8 cellular contexts compared by ENCODE assay signal in the genomic region with DNA sequence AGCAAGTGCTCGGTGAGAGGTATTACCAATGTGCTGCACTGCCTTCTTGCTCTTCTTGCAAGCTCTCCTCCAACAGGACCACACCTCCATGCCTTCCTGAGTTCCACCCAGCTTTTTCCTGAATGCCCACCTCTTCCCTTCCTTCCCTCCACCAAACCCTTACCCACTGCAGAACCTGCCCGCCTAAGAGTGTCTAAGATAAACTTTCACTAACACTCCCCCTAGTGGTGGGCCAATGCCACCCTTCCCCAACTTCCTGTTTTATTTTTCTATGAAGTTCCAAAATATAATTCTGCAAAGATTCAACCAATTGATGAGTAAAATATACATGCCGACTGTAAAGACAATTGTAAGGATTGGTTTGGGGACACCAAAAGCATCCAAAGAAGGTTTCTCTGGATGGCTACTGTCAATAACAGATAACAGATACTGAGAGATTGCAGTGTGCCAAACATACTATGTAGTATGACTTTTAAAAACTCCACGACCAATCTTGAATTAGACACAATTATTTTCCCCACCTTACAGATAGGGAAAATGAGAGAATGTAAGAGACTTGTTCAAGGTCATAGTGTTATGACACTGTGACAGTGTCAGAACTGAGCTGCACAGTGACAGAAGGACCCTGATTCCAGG. TPM values are rescaled to one million over a fixed set of nuclear protein-coding genes. Genes with fewer than 3 reads are reported as not detected.
DNase-seq lines count a peak whose midpoint lies in the region; ATAC-seq, FAIRE-seq and TF ChIP-seq lines count a peak whose summit lies in the region.

No MANE protein-coding gene starts in this region.

- no peaks in the 10 kb centered on the region for H3K36me3 Mint-ChIP-seq in activated CD8-positive, alpha-beta T cell treated with anti-CD3 and anti-CD28 coated beads for 36 hours (ENCODE audit: low read depth)
- H3K36me3 Mint-ChIP-seq in nephron (ENCODE audit: low read depth): no peaks in the 10 kb centered on the region

- H3K4me2 ChIP-seq in endothelial cell of umbilical vein (ENCODE audit: insufficient read depth, low read length): no peak overlapping the region

- DNase-seq in G401 (ENCODE audit: low spot score): peak; percentile 23
- DNase-seq in HFF-Myc (ENCODE audit: extremely low read depth, low read depth): no peak
- peak; percentile 17 for DNase-seq in NCI-H526 treated with DMSO at 0.1 percent for 48 hours (lab: John Stamatoyannopoulos, UW)
- peak; percentile 65 for DNase-seq in activated CD8-positive, alpha-beta T cell treated with anti-CD3 and anti-CD28 coated beads for 36 hours
- DNase-seq in endothelial cell of umbilical vein (ENCODE audit: low read depth, low spot score): peak; percentile 38
- peak in 1 of 2 donors; percentile 60 for DNase-seq in tibial nerve (ENCODE audit: low spot score in 2 of 2)

- H3K27ac ChIP-seq in endothelial cell of umbilical vein (ENCODE audit: insufficient read depth, low read depth, low read length) (no peak overlapping the region), tibial nerve (peak overlapping the region in 1 of 4 donors; percentile 4)

- no peaks in the 10 kb centered on the region for H3K9me3 Mint-ChIP-seq in activated CD8-positive, alpha-beta T cell treated with anti-CD3 and anti-CD28 coated beads for 36 hours
- peaks cover 8% of the 10 kb centered on the region for H3K9me3 Mint-ChIP-seq in nephron

- peaks cover 13% of the 10 kb centered on the region for H3K27me3 Mint-ChIP-seq in activated CD8-positive, alpha-beta T cell treated with anti-CD3 and anti-CD28 coated beads for 36 hours
- peaks cover 17% of the 10 kb centered on the region for H3K27me3 Mint-ChIP-seq in nephron (ENCODE audit: low read depth)

- ATAC-seq in activated CD8-positive, alpha-beta T cell treated with anti-CD3 and anti-CD28 coated beads for 36 hours: peak; percentile 64
- ATAC-seq in GM18867 (IDR thresholded peaks at IDR 0.05; ENCODE audit: unreplicated experiment): no peak

- H3K36me3 ChIP-seq in endothelial cell of umbilical vein (ENCODE audit: control insufficient read depth in 2 of 2, extremely low read depth in 1 of 2, insufficient read depth in 2 of 2, low read length in 2 of 2) (no peaks in the 10 kb centered on the region), tibial nerve (no peaks in the 10 kb centered on the region)

- intact Hi-C loops in activated CD8-positive, alpha-beta T cell treated with anti-CD3 and anti-CD28 coated beads for 36 hours (cut with micrococcal nuclease): loop anchor here (5.0 kb wide), 1 partner anchor 57 kb away; no protein-coding TSS in a partner anchor
- intact Hi-C loops in endothelial cell of umbilical vein (cut with micrococcal nuclease): loop anchor here (1.0 kb wide), 4 partner anchors 29 to 275 kb away; no protein-coding TSS in a partner anchor

- peaks cover 2% of the 10 kb centered on the region for H3K4me1 Mint-ChIP-seq in activated CD8-positive, alpha-beta T cell treated with anti-CD3 and anti-CD28 coated beads for 36 hours (ENCODE audit: low read depth)
- H3K4me1 Mint-ChIP-seq in nephron: peaks cover 5% of the 10 kb centered on the region

- POLR2A ChIA-PET in activated CD8-positive, alpha-beta T cell treated with anti-CD3 and anti-CD28 coated beads for 36 hours (lab: Charles Lee): no interaction called here
- POLR2A ChIA-PET in endothelial cell of umbilical vein (lab: Charles Lee): no interaction called here

- H2AFZ ChIP-seq in endothelial cell of umbilical vein (ENCODE audit: low read depth, low read length): peak overlapping the region; percentile 44

- in situ Hi-C loops in G401 (cut with HindIII; ENCODE audit: low sequenced_read_pairs): no loop called here

- no TSS peak for BruUV-seq in endothelial cell of umbilical vein (replicated peaks; lab: Mats Ljungman, UMichigan)

- H3K9me1 ChIP-seq in endothelial cell of umbilical vein (replicated peaks; ENCODE audit: control insufficient read depth, extremely low read depth, insufficient read depth, low read length): no peaks in the 10 kb centered on the region

- TF ChIP-seq CTCF in HFF-Myc (IDR thresholded peaks at IDR 0.05; ENCODE audit: low read depth, low read length, missing control alignments): peak; percentile 90
- peak; percentile 95 for TF ChIP-seq CTCF in activated CD8-positive, alpha-beta T cell treated with anti-CD3 and anti-CD28 coated beads for 36 hours (IDR thresholded peaks at IDR 0.05)
- TF ChIP-seq CTCF in endothelial cell of umbilical vein (IDR thresholded peaks at IDR 0.05; ENCODE audit: extremely low read depth in 1 of 2, insufficient read depth in 1 of 2, low read depth in 1 of 2, low read length in 2 of 2): peak; percentile 74 to 81
- peak; percentile 41 to 62 (median 50) for TF ChIP-seq CTCF in nephron (IDR thresholded peaks at IDR 0.05; ENCODE audit: unreplicated experiment in 3 of 3)
- TF ChIP-seq CTCF in tibial nerve (IDR thresholded peaks at IDR 0.05): peak; percentile 62 to 85 (median 72)

- H3K4me3 ChIP-seq in HFF-Myc (replicated peaks; ENCODE audit: low read depth, low read length) (no peak overlapping the region), endothelial cell of umbilical vein (replicated peaks in 1 of 3; ENCODE audit: insufficient read depth in 1 of 3, low read depth in 1 of 3, low read length in 3 of 3) (no peak overlapping the region), tibial nerve (no peak overlapping the region)

- H3K9ac ChIP-seq in endothelial cell of umbilical vein (replicated peaks; ENCODE audit: extremely low read depth, insufficient read depth, low read length): no peak overlapping the region

- TF ChIP-seq POLR2A in endothelial cell of umbilical vein (IDR thresholded peaks at IDR 0.05; ENCODE audit: low read depth, low read length): no peak
- no peak for TF ChIP-seq POLR2A in tibial nerve (IDR thresholded peaks at IDR 0.05)

- H3K9me3 ChIP-seq in endothelial cell of umbilical vein (replicated peaks; ENCODE audit: control insufficient read depth, insufficient read depth, low read length): no peaks in the 10 kb centered on the region
- H3K9me3 ChIP-seq in tibial nerve: peaks cover 0 to 7% (median 0%) of the 10 kb centered on the region in 4 donors

- H3K79me2 ChIP-seq in endothelial cell of umbilical vein (ENCODE audit: control insufficient read depth, insufficient read depth, low read length): no peaks in the 10 kb centered on the region

- 57 to 63% methylated on average over 4 of the region's 4 CpGs for WGBS in tibial nerve, 2 donors

- H3K4me1 ChIP-seq in endothelial cell of umbilical vein (ENCODE audit: control insufficient read depth, extremely low read depth, insufficient read depth, low read length): no peaks in the 10 kb centered on the region
- H3K4me1 ChIP-seq in tibial nerve: no peaks in the 10 kb centered on the region

- no peak for TF ChIP-seq EP300 in tibial nerve (IDR thresholded peaks at IDR 0.05)

- H3K4me3 Mint-ChIP-seq in activated CD8-positive, alpha-beta T cell treated with anti-CD3 and anti-CD28 coated beads for 36 hours: no peak overlapping the region
- H3K4me3 Mint-ChIP-seq in nephron: no peak overlapping the region

- peaks cover 11 to 20% of the 10 kb centered on the region in 2 experiments for H3K27me3 ChIP-seq in endothelial cell of umbilical vein (ENCODE audit: control insufficient read depth in 2 of 2, insufficient read depth in 2 of 2, low read length in 2 of 2)
- H3K27me3 ChIP-seq in tibial nerve: no peaks in the 10 kb centered on the region

- dilution Hi-C loops in endothelial cell of umbilical vein (cut with MboI; ENCODE audit: extremely low pct_ligation_motif_present, low sequenced_read_pairs): no loop called here

- no peaks in the 10 kb centered on the region for H4K20me1 ChIP-seq in endothelial cell of umbilical vein (replicated peaks; ENCODE audit: control insufficient read depth, extremely low read depth, insufficient read depth, low read length)

- peak; percentile 77 for FAIRE-seq in endothelial cell of umbilical vein (lab: Jason Lieb, UNC)

- CTCF ChIA-PET in activated CD8-positive, alpha-beta T cell treated with anti-CD3 and anti-CD28 coated beads for 36 hours (lab: Charles Lee): interaction anchor here (0.8 to 4.1 kb wide), 27 partner anchors 9 to 278 kb away, joined by 3 to 34 read pairs (median 4); no protein-coding TSS in a partner anchor
- CTCF ChIA-PET in endothelial cell of umbilical vein (lab: Charles Lee): interaction anchor here (0.7 to 7.4 kb wide), 23 partner anchors 8 to 908 kb away, joined by 3 to 170 read pairs (median 4); no protein-coding TSS in a partner anchor

- H3K27ac Mint-ChIP-seq in activated CD8-positive, alpha-beta T cell treated with anti-CD3 and anti-CD28 coated beads for 36 hours: no peak overlapping the region
- H3K27ac Mint-ChIP-seq in nephron: no peak overlapping the region

TF ChIP-seq in endothelial cell of umbilical vein, 7 proteins besides CTCF, POLR2A, EP300 and RAD21:
- no peak for TF ChIP-seq JUN (IDR thresholded peaks at IDR 0.05; ENCODE audit: borderline replicate concordance, insufficient read depth, insufficient read length, low read depth)
- TF ChIP-seq EZH2 (IDR thresholded peaks at IDR 0.05; ENCODE audit: borderline replicate concordance, low read depth, low read length, severe bottlenecking): no peak
- no peak for TF ChIP-seq POLR2AphosphoS5 (IDR thresholded peaks at IDR 0.05; ENCODE audit: insufficient read depth, low read depth, low read length)
- TF ChIP-seq FOS (IDR thresholded peaks at IDR 0.05; ENCODE audit: borderline replicate concordance, insufficient read depth, low read length): no peak
- no peak for TF ChIP-seq GATA2 (IDR thresholded peaks at IDR 0.05; ENCODE audit: insufficient read depth, insufficient read length, low read depth, low read length)
- TF ChIP-seq MYC (IDR thresholded peaks at IDR 0.05; ENCODE audit: low read depth, low read length): no peak
- TF ChIP-seq, protein P1, sequence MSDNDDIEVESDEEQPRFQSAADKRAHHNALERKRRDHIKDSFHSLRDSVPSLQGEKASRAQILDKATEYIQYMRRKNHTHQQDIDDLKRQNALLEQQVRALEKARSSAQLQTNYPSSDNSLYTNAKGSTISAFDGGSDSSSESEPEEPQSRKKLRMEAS (IDR thresholded peaks at IDR 0.05; ENCODE audit: insufficient read depth, insufficient read length): no peak

RNA-seq across cellular contexts. Expression of gene BMAL1, which starts 38.6 kb away (rescaled TPM):
- total RNA-seq in G401 (2014; rRNA removed; shearing (Covaris generic)): 0.80 and 6.2 TPM in 2 replicates
- total RNA-seq in activated CD8-positive, alpha-beta T cell treated with anti-CD3 and anti-CD28 coated beads for 36 hours: 10 to 100 TPM; 21.5 to 22.7 TPM
- total RNA-seq in endothelial cell of umbilical vein (10.1 and 11.2 TPM in 2 replicates), tibial nerve (10 to 100 TPM; 34.5 to 61.2 (median 58.0) TPM)
- 4.6 and 5.8 TPM in 2 replicates for polyA plus RNA-seq in endothelial cell of umbilical vein
- polyA plus RNA-seq in endothelial cell of umbilical vein (2011; cell fraction: cytosol; rRNA removed): 5.2 and 5.3 TPM in 2 replicates
- 17.7 and 19.8 TPM in 2 replicates for polyA plus RNA-seq in endothelial cell of umbilical vein (2011; cell fraction: nucleus; rRNA removed)
- 5.4 and 7.0 TPM in 2 replicates for polyA plus RNA-seq in endothelial cell of umbilical vein (2012)
- 12.2 and 17.0 TPM in 2 replicates for polyA minus RNA-seq in endothelial cell of umbilical vein
- polyA minus RNA-seq in endothelial cell of umbilical vein (2011; cell fraction: cytosol; rRNA and poly(A)+ RNA removed): 10.5 TPM
- polyA minus RNA-seq in endothelial cell of umbilical vein (2011; cell fraction: nucleus; rRNA and poly(A)+ RNA removed): 21.0 and 24.2 TPM in 2 replicates
